In the genomic region with DNA sequence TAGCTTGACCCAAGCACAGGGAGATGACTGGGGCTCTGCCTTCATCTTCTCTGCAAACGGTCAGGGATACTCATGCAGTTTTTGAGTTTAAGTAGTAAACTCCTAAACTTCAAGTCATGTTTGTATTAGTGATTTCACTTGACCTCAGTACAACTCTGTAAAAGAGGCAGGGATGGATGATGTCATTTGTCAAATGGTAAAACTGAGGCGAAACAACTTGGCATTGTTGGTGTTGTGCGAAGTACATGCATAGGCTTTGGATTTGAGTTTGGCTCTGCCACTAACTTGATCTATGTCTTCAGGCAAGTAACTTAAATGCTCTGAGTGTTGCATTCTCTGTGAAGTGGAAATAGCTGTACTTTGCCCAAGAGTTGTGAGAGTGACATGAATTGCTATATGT, we compare ENCODE assay signal across 19 cellular contexts. TPM values are rescaled to one million over a fixed set of nuclear protein-coding genes. Genes with fewer than 3 reads are reported as not detected.
A peak's percentile ranks its signal among the peaks of the same experiment; 100 is the strongest.
DNase-seq lines count a peak whose midpoint lies in the region; ATAC-seq, FAIRE-seq and TF ChIP-seq lines count a peak whose summit lies in the region.
"Had no signal": no experiment of that assay in that cellular context is flagged by ENCODE, and none has a peak within 500 bp of the region (broad histone marks: within the 10 kb centered on the region; RNA-seq: fewer than 3 reads in every experiment).

No MANE protein-coding gene starts in this region.

- peaks cover 5% of the 10 kb centered on the region for H3K9me3 Mint-ChIP-seq in activated T-cell treated with anti-CD3 and anti-CD28 coated beads, Interleukin-2, amount 50 U/mL, for 24 hours
- peaks cover 11% of the 10 kb centered on the region for H3K9me3 Mint-ChIP-seq in activated naive CD8-positive, alpha-beta T cell treated with anti-CD3 and anti-CD28 coated beads for 36 hours
- no peaks in the 10 kb centered on the region for H3K9me3 Mint-ChIP-seq in natural killer cell treated with Interleukin-12 subunit alpha and Interleukin-12 subunit beta and Interleukin-15 and Interleukin-18, amount 100 ng/mL, for 72 hours
- H3K9me3 Mint-ChIP-seq: brain had no signal

- no peak for TF ChIP-seq CTCF in D721Med (IDR thresholded peaks at IDR 0.05; ENCODE audit: insufficient read depth, missing control alignments)

- H3K36me3 Mint-ChIP-seq in activated T-cell treated with anti-CD3 and anti-CD28 coated beads, Interleukin-2, amount 50 U/mL, for 24 hours (ENCODE audit: low read depth): peaks cover 97% of the 10 kb centered on the region
- H3K36me3 Mint-ChIP-seq in activated naive CD8-positive, alpha-beta T cell treated with anti-CD3 and anti-CD28 coated beads for 36 hours: peaks cover 56% of the 10 kb centered on the region
- peaks cover 31% of the 10 kb centered on the region for H3K36me3 Mint-ChIP-seq in natural killer cell treated with Interleukin-12 subunit alpha and Interleukin-12 subunit beta and Interleukin-15 and Interleukin-18, amount 100 ng/mL, for 72 hours

- peaks cover 79% of the 10 kb centered on the region for H3K4me1 Mint-ChIP-seq in activated T-cell treated with anti-CD3 and anti-CD28 coated beads, Interleukin-2, amount 50 U/mL, for 24 hours (ENCODE audit: low read depth)
- H3K4me1 Mint-ChIP-seq in activated naive CD8-positive, alpha-beta T cell treated with anti-CD3 and anti-CD28 coated beads for 36 hours: peaks cover 53% of the 10 kb centered on the region
- peaks cover 59 to 60% of the 10 kb centered on the region in 2 donors for H3K4me1 Mint-ChIP-seq in natural killer cell treated with Interleukin-12 subunit alpha and Interleukin-12 subunit beta and Interleukin-15 and Interleukin-18, amount 100 ng/mL, for 72 hours (ENCODE audit: low read depth in 2 of 2)

- H3K27me3 Mint-ChIP-seq in activated T-cell treated with anti-CD3 and anti-CD28 coated beads, Interleukin-2, amount 50 U/mL, for 24 hours: no peaks in the 10 kb centered on the region
- H3K27me3 Mint-ChIP-seq in activated naive CD8-positive, alpha-beta T cell treated with anti-CD3 and anti-CD28 coated beads for 36 hours: no peaks in the 10 kb centered on the region
- no peaks in the 10 kb centered on the region for H3K27me3 Mint-ChIP-seq in natural killer cell treated with Interleukin-12 subunit alpha and Interleukin-12 subunit beta and Interleukin-15 and Interleukin-18, amount 100 ng/mL, for 72 hours
- H3K27me3 Mint-ChIP-seq: brain had no signal

- DNase-seq in activated T-cell treated with anti-CD3 and anti-CD28 coated beads, Interleukin-2, amount 50 U/mL, for 24 hours: no peak
- no peak for DNase-seq in activated T-cell treated with anti-CD3 and anti-CD28 coated beads, Interleukin-2, amount 50 U/mL, for 1 hour
- no peak for DNase-seq in GM12891 (ENCODE audit: insufficient read length, low spot score)
- DNase-seq in activated naive CD8-positive, alpha-beta T cell treated with anti-CD3 and anti-CD28 coated beads for 36 hours: no peak
- DNase-seq in natural killer cell treated with Interleukin-12 subunit alpha and Interleukin-12 subunit beta and Interleukin-15 and Interleukin-18, amount 100 ng/mL, for 72 hours (ENCODE audit: low spot score): no peak
- no peak for DNase-seq in anterior cingulate cortex (lab: John Stamatoyannopoulos, UW)
- DNase-seq in D721Med (ENCODE audit: insufficient read length, low spot score): no peak
- DNase-seq in NCI-H187 treated with DMSO at 0.1 percent for 48 hours (lab: John Stamatoyannopoulos, UW): no peak
- DNase-seq: DMS 273 treated with DMSO at 0.1 percent for 48 hours; erythroblast; heart left ventricle; NCI-H1105; NCI-H2029; NCI-H226; RPMI8226; stimulated activated naive CD4-positive, alpha-beta T cell had no signal

- peak overlapping the region; percentile 55 for H3K27ac Mint-ChIP-seq in activated T-cell treated with anti-CD3 and anti-CD28 coated beads, Interleukin-2, amount 50 U/mL, for 24 hours
- peak overlapping the region; percentile 32 for H3K27ac Mint-ChIP-seq in activated naive CD8-positive, alpha-beta T cell treated with anti-CD3 and anti-CD28 coated beads for 36 hours
- peak overlapping the region; percentile 67 to 85 for H3K27ac Mint-ChIP-seq in natural killer cell treated with Interleukin-12 subunit alpha and Interleukin-12 subunit beta and Interleukin-15 and Interleukin-18, amount 100 ng/mL, for 72 hours

- no peak for TF ChIP-seq POLR2A in GM12891 (IDR thresholded peaks at IDR 0.05; ENCODE audit: low read depth, low read length)

- no peak overlapping the region for H3K4me3 Mint-ChIP-seq in activated T-cell treated with anti-CD3 and anti-CD28 coated beads, Interleukin-2, amount 50 U/mL, for 24 hours
- H3K4me3 Mint-ChIP-seq in activated naive CD8-positive, alpha-beta T cell treated with anti-CD3 and anti-CD28 coated beads for 36 hours: no peak overlapping the region
- H3K4me3 Mint-ChIP-seq in natural killer cell treated with Interleukin-12 subunit alpha and Interleukin-12 subunit beta and Interleukin-15 and Interleukin-18, amount 100 ng/mL, for 72 hours: no peak overlapping the region
- H3K4me3 Mint-ChIP-seq: brain had no signal

- no peak for ATAC-seq in natural killer cell treated with Interleukin-12 subunit alpha and Interleukin-12 subunit beta and Interleukin-15 and Interleukin-18, amount 100 ng/mL, for 72 hours
- ATAC-seq: heart left ventricle had no signal

- no peak for FAIRE-seq in GM12891 (lab: Jason Lieb, UNC)
- no peak for FAIRE-seq in D721Med (lab: Jason Lieb, UNC)

TF ChIP-seq in GM12891, 5 proteins besides CTCF, POLR2A, EP300 and RAD21:
- TF ChIP-seq POLR2AphosphoS5 (IDR thresholded peaks at IDR 0.05; ENCODE audit: low read depth, low read length) (0 out of 2 replicates have a peak, but pooled peaks have one; percentile 26), TAF1 (IDR thresholded peaks at IDR 0.05; ENCODE audit: low read depth, low read length) (no peak), SPI1 (IDR thresholded peaks at IDR 0.05; ENCODE audit: low read depth, low read length) (no peak)

RNA-seq across cellular contexts. Expression of a gene that starts 42.7 kb away (rescaled TPM):
- 0.13 TPM for polyA plus RNA-seq in GM12891 (2012; ENCODE audit: low read depth, missing spikeins)
- total RNA-seq in activated naive CD8-positive, alpha-beta T cell treated with anti-CD3 and anti-CD28 coated beads for 36 hours: not detected
- not detected for total RNA-seq in natural killer cell treated with Interleukin-12 subunit alpha and Interleukin-12 subunit beta and Interleukin-15 and Interleukin-18, amount 100 ng/mL, for 72 hours
- total RNA-seq: A673, thoracic aorta had no signal

RNA-seq across cellular contexts. Expression of a gene that starts 47.7 kb away (rescaled TPM):
- polyA plus RNA-seq in GM12891 (2012; ENCODE audit: low read depth, missing spikeins): 265 TPM
- total RNA-seq in activated naive CD8-positive, alpha-beta T cell treated with anti-CD3 and anti-CD28 coated beads for 36 hours: 100 to 1,000 TPM; 301 to 302 TPM
- total RNA-seq in natural killer cell treated with Interleukin-12 subunit alpha and Interleukin-12 subunit beta and Interleukin-15 and Interleukin-18, amount 100 ng/mL, for 72 hours: 100 to 1,000 TPM; 191 to 394 TPM
